Comparison of ENCODE assay signal across 2 cellular contexts in genomic region chr2:161424179-161424763, GRCh38.
TF ChIP-seq lines count a peak whose summit lies in the region.

No MANE protein-coding gene starts in this region.

TF ChIP-seq in IMR-90, 13 proteins besides CTCF, POLR2A, EP300 and RAD21:
- TF ChIP-seq MAFK (IDR thresholded peaks at IDR 0.05; ENCODE audit: low read depth, low read length) (no peak), CHD1 (IDR thresholded peaks at IDR 0.05; ENCODE audit: low read depth, low read length) (no peak), RCOR1 (IDR thresholded peaks at IDR 0.05; ENCODE audit: insufficient replicate concordance, low read length) (no peak), RFX5 (IDR thresholded peaks at IDR 0.05; ENCODE audit: low read depth, low read length) (no peak), BHLHE40 (IDR thresholded peaks at IDR 0.05; ENCODE audit: low read depth, low read length) (no peak), MAZ (IDR thresholded peaks at IDR 0.05; ENCODE audit: borderline replicate concordance, low read depth, low read length) (no peak), SMC3 (IDR thresholded peaks at IDR 0.05; ENCODE audit: low read depth, low read length) (no peak), MXI1 (IDR thresholded peaks at IDR 0.05; ENCODE audit: borderline replicate concordance, low read depth, low read length) (no peak), ELK1 (IDR thresholded peaks at IDR 0.05; ENCODE audit: borderline replicate concordance, low read depth, low read length) (no peak), USF2 (IDR thresholded peaks at IDR 0.05; ENCODE audit: low read depth, low read length) (no peak), FOS (IDR thresholded peaks at IDR 0.05; ENCODE audit: low read depth, low read length) (no peak)

TF ChIP-seq in H1, 55 proteins besides CTCF, POLR2A, EP300 and RAD21:
- TF ChIP-seq KDM4A (IDR thresholded peaks at IDR 0.05; ENCODE audit: low read depth, low read length, severe bottlenecking): no peak
- no peak for TF ChIP-seq NRF1 (IDR thresholded peaks at IDR 0.05; ENCODE audit: low read depth, low read length)
- peak; percentile 95 for TF ChIP-seq RNF2 (IDR thresholded peaks at IDR 0.05; ENCODE audit: borderline replicate concordance, low read depth, low read length, missing control alignments, poor library complexity, severe bottlenecking)
- no peak for TF ChIP-seq CHD2 (IDR thresholded peaks at IDR 0.05; ENCODE audit: low read length)
- TF ChIP-seq BRCA1 (IDR thresholded peaks at IDR 0.05; ENCODE audit: low read depth, low read length): no peak
- TF ChIP-seq ASH2L (IDR thresholded peaks at IDR 0.05; ENCODE audit: low read length): no peak
- no peak for TF ChIP-seq SIRT6 (IDR thresholded peaks at IDR 0.05; ENCODE audit: low read length)
- no peak for TF ChIP-seq TAF1 (IDR thresholded peaks at IDR 0.05; ENCODE audit: low read depth, low read length)
- TF ChIP-seq KDM1A (IDR thresholded peaks at IDR 0.05; ENCODE audit: borderline replicate concordance, low read length): no peak
- no peak for TF ChIP-seq PHF8 (conservative IDR thresholded peaks at IDR 0.05; ENCODE audit: low read depth, low read length)
- no peak for TF ChIP-seq CBX5 (IDR thresholded peaks at IDR 0.05; ENCODE audit: low read depth, low read length)
- no peak for TF ChIP-seq CHD1 (IDR thresholded peaks at IDR 0.05; ENCODE audit: low read depth, low read length)
- no peak for TF ChIP-seq E2F6 (IDR thresholded peaks at IDR 0.05)
- no peak for TF ChIP-seq SAP30 (IDR thresholded peaks at IDR 0.05; ENCODE audit: insufficient read depth, insufficient replicate concordance, low read length)
- no peak for TF ChIP-seq ZNF274 (IDR thresholded peaks at IDR 0.05; ENCODE audit: borderline replicate concordance, extremely low read depth, low read length)
- TF ChIP-seq GTF2F1 (IDR thresholded peaks at IDR 0.05; ENCODE audit: borderline replicate concordance, low read depth, low read length): no peak
- no peak for TF ChIP-seq BACH1 (IDR thresholded peaks at IDR 0.05; ENCODE audit: low read length)
- TF ChIP-seq MAX (IDR thresholded peaks at IDR 0.05): no peak
- TF ChIP-seq CREB1 (IDR thresholded peaks at IDR 0.05): no peak
- 0 out of 2 replicates have a peak, but pooled peaks have one; percentile 20 for TF ChIP-seq TCF12 (IDR thresholded peaks at IDR 0.05; ENCODE audit: low read depth, low read length)
- TF ChIP-seq JUND (IDR thresholded peaks at IDR 0.05; ENCODE audit: low read length): no peak
- no peak for TF ChIP-seq ATF3 (IDR thresholded peaks at IDR 0.05; ENCODE audit: insufficient read depth, low read depth, low read length)
- no peak for TF ChIP-seq HDAC2 (IDR thresholded peaks at IDR 0.05; ENCODE audit: borderline replicate concordance in 1 of 2, low read depth in 2 of 2, low read length in 2 of 2)
- no peak for TF ChIP-seq USF2 (IDR thresholded peaks at IDR 0.05; ENCODE audit: low read length)
- no peak for TF ChIP-seq CHD7 (IDR thresholded peaks at IDR 0.05; ENCODE audit: insufficient replicate concordance, low read length)
- 0 out of 2 replicates have a peak, but pooled peaks have one; percentile 57 for TF ChIP-seq CBX8 (IDR thresholded peaks at IDR 0.05; ENCODE audit: borderline replicate concordance, low read depth, low read length)
- no peak for TF ChIP-seq SP1 (IDR thresholded peaks at IDR 0.05; ENCODE audit: low read depth, low read length)
- peak; percentile 76 for TF ChIP-seq SUZ12 (IDR thresholded peaks at IDR 0.05; ENCODE audit: low read length)
- TF ChIP-seq SP2 (IDR thresholded peaks at IDR 0.05; ENCODE audit: low read length): no peak
- TF ChIP-seq RFX5 (IDR thresholded peaks at IDR 0.05; ENCODE audit: borderline replicate concordance, low read depth, low read length): no peak
- TF ChIP-seq SP4 (IDR thresholded peaks at IDR 0.05; ENCODE audit: low read length): no peak
- no peak for TF ChIP-seq TAF7 (optimal IDR thresholded peaks at IDR 0.05; ENCODE audit: borderline replicate concordance, low read depth, low read length)
- TF ChIP-seq FOSL1 (IDR thresholded peaks at IDR 0.05; ENCODE audit: insufficient read depth, low read depth, low read length): no peak
- no peak for TF ChIP-seq SIX5 (IDR thresholded peaks at IDR 0.05; ENCODE audit: low read depth, low read length)
- TF ChIP-seq TBP (IDR thresholded peaks at IDR 0.05; ENCODE audit: low read depth, low read length): no peak
- no peak for TF ChIP-seq RXRA (IDR thresholded peaks at IDR 0.05; ENCODE audit: insufficient read depth, low read depth, low read length)
- TF ChIP-seq EZH2 (IDR thresholded peaks at IDR 0.05; ENCODE audit: low read depth, low read length, severe bottlenecking): peak; percentile 79
- no peak for TF ChIP-seq BCL11A (IDR thresholded peaks at IDR 0.05; ENCODE audit: low read depth in 2 of 2, low read length in 2 of 2)
- no peak for TF ChIP-seq JUN (IDR thresholded peaks at IDR 0.05; ENCODE audit: low read depth, low read length)
- TF ChIP-seq TEAD4 (IDR thresholded peaks at IDR 0.05; ENCODE audit: low read depth, low read length): no peak
- TF ChIP-seq POLR2AphosphoS5 (IDR thresholded peaks at IDR 0.05; ENCODE audit: low read depth, low read length): no peak
- no peak for TF ChIP-seq CEBPB (IDR thresholded peaks at IDR 0.05; ENCODE audit: low read depth, low read length)
- no peak for TF ChIP-seq EGR1 (IDR thresholded peaks at IDR 0.05; ENCODE audit: borderline replicate concordance, low read depth, low read length)
- TF ChIP-seq NANOG (IDR thresholded peaks at IDR 0.05; ENCODE audit: insufficient read depth, low read depth, low read length, poor library complexity, severe bottlenecking): no peak
- no peak for TF ChIP-seq HDAC6 (IDR thresholded peaks at IDR 0.05; ENCODE audit: low read depth, low read length)
- TF ChIP-seq CTBP2 (IDR thresholded peaks at IDR 0.05; ENCODE audit: borderline replicate concordance, insufficient read depth, insufficient read length, low read length): peak; percentile 2
- no peak for TF ChIP-seq YY1 (IDR thresholded peaks at IDR 0.05; ENCODE audit: low read depth, low read length)
